Comparison of ENCODE assay signal across 10 cellular contexts in genomic region chr9:12813960-12814876, GRCh38. TPM values are rescaled to one million over a fixed set of nuclear protein-coding genes. Genes with fewer than 3 reads are reported as not detected.
A peak's percentile ranks its signal among the peaks of the same experiment; 100 is the strongest.
DNase-seq lines count a peak whose midpoint lies in the region; ATAC-seq and TF ChIP-seq lines count a peak whose summit lies in the region.
"Had no signal": no experiment of that assay in that cellular context is flagged by ENCODE, and none has a peak within 500 bp of the region (broad histone marks: within the 10 kb centered on the region; RNA-seq: fewer than 3 reads in every experiment).

No MANE protein-coding gene starts in this region.

- DNase-seq in Right ventricle myocardium inferior (ENCODE audit: missing footprints) (no peak), cardiac septum (ENCODE audit: low spot score) (no peak), NCI-H446 treated with DMSO at 0.1 percent for 48 hours (lab: John Stamatoyannopoulos, UW) (peak; percentile 95), choroid plexus epithelial cell (ENCODE audit: low read depth) (peak; percentile 99), lower lobe of right lung (peak; percentile 46), ureter (ENCODE audit: low spot score) (peak; percentile 68), NCI-H82 (lab: John Stamatoyannopoulos, UW) (no peak)
- DNase-seq: CD4-positive, CD25-positive, alpha-beta regulatory T cell had no signal

- intact Hi-C loops in Right ventricle myocardium inferior (cut with DNase I) (loop anchor here (5.0 kb wide), 1 partner anchor 37 kb away; the partner anchor contains the start of gene LURAP1L), cardiac septum (cut with DNase I) (loop anchor here (2.0 kb wide), 1 partner anchor 37 kb away; no protein-coding TSS in a partner anchor), lower lobe of right lung (cut with DNase I) (no loop called here)

- ATAC-seq in Right ventricle myocardium inferior (peak; percentile 71), lower lobe of right lung (peak; percentile 77 to 85), HG02870 (IDR thresholded peaks at IDR 0.05; ENCODE audit: unreplicated experiment) (no peak)

- no peaks in the 10 kb centered on the region for H3K27me3 ChIP-seq in lower lobe of right lung (ENCODE audit: low read depth)

- no peaks in the 10 kb centered on the region for H3K9me3 ChIP-seq in lower lobe of right lung

- TF ChIP-seq CTCF in choroid plexus epithelial cell (conservative IDR thresholded peaks at IDR 0.05; ENCODE audit: low read depth, low read length) (peak; percentile 66), lower lobe of right lung (IDR thresholded peaks at IDR 0.05) (peak; percentile 33)

- peak overlapping the region; percentile 38 for H3K27ac ChIP-seq in lower lobe of right lung

- no peaks in the 10 kb centered on the region for H3K36me3 ChIP-seq in lower lobe of right lung

- H3K4me3 ChIP-seq in choroid plexus epithelial cell (ENCODE audit: low read depth, low read length) = peak overlapping the region; percentile 42
- no peak overlapping the region for H3K4me3 ChIP-seq in lower lobe of right lung

- peaks cover 44% of the 10 kb centered on the region for H3K4me1 ChIP-seq in lower lobe of right lung

RNA-seq across cellular contexts. Expression of gene LURAP1L, which starts 39.4 kb away (rescaled TPM):
- total RNA-seq in Right ventricle myocardium inferior (1.9 TPM), cardiac septum (2.6 TPM), lower lobe of right lung (29.2 TPM), ureter (6.6 TPM)
- total RNA-seq: activated CD8-positive, alpha-beta memory T cell treated with anti-CD3 and anti-CD28 coated beads for 36 hours; CD4-positive, CD25-positive, alpha-beta regulatory T cell had no signal

Comparison
In these comparisons a context has a peak if more than half of its experiments do, and no peak if none do; other contexts are left out.
1. DNase-seq: peak in NCI-H446 treated with DMSO at 0.1 percent for 48 hours (single experiment), choroid plexus epithelial cell (single experiment), lower lobe of right lung (single experiment) and ureter (single experiment); none in Right ventricle myocardium inferior (single experiment), cardiac septum (single experiment) and NCI-H82 (single experiment).